ENCODE assay signal across 10 cellular contexts in genomic region chr7:30197438-30197837, GRCh38.
"Had no signal": no experiment of that assay in that cellular context is flagged by ENCODE, and none has a peak within 500 bp of the region (broad histone marks: within the 10 kb centered on the region; RNA-seq: fewer than 3 reads in every experiment).

No MANE protein-coding gene starts in this region.

- H3K36me3 ChIP-seq: HAP-1 had no signal

- H3K27ac ChIP-seq: GM23248 had no signal

- DNase-seq: GM23248, GOT3, H7, H9, HCEC 1CT, HFFc6 had no signal

- H3K4me3 ChIP-seq: GM23248, GM23338, HAP-1 had no signal

- FAIRE-seq: H1, H54 had no signal
